In genomic region chr2:108194409-108195132, GRCh38 we compare ENCODE assay signal across 9 cellular contexts. TPM values are rescaled to one million over a fixed set of nuclear protein-coding genes. Genes with fewer than 3 reads are reported as not detected.
A peak's percentile ranks its signal among the peaks of the same experiment; 100 is the strongest.
DNase-seq lines count a peak whose midpoint lies in the region; ATAC-seq and TF ChIP-seq lines count a peak whose summit lies in the region.
"Had no signal": no experiment of that assay in that cellular context is flagged by ENCODE, and none has a peak within 500 bp of the region (broad histone marks: within the 10 kb centered on the region; RNA-seq: fewer than 3 reads in every experiment).

No MANE protein-coding gene starts in this region.

- no peaks in the 10 kb centered on the region for H3K4me1 Mint-ChIP-seq in glutamatergic neuron (ENCODE audit: low read depth, unreplicated experiment)

- H3K4me3 Mint-ChIP-seq in glutamatergic neuron (ENCODE audit: unreplicated experiment): no peak overlapping the region

- H3K27me3 Mint-ChIP-seq in glutamatergic neuron (ENCODE audit: unreplicated experiment): no peaks in the 10 kb centered on the region

- no peaks in the 10 kb centered on the region for H3K9me3 Mint-ChIP-seq in glutamatergic neuron (ENCODE audit: unreplicated experiment)

- no peak overlapping the region for H3K27ac ChIP-seq in 22Rv1

- no peaks in the 10 kb centered on the region for H3K36me3 Mint-ChIP-seq in glutamatergic neuron (ENCODE audit: unreplicated experiment)

- CTCF ChIA-PET in GM10248 (lab: Yijun Ruan, JAX): interaction anchor here (0.7 to 1.4 kb wide), 5 partner anchors 9 to 389 kb away, joined by 3 read pairs; no protein-coding TSS in a partner anchor

- DNase-seq in GM10248 (ENCODE audit: extremely low spot score) (no peak), SK-N-DZ (ENCODE audit: low spot score) (peak; percentile 34), glutamatergic neuron (no peak), KBM-7 (no peak), NCI-H187 (lab: John Stamatoyannopoulos, UW) (no peak), NCI-H2081 treated with DMSO at 0.1 percent for 48 hours (lab: John Stamatoyannopoulos, UW) (no peak)

- TF ChIP-seq CTCF in 22Rv1 (IDR thresholded peaks at IDR 0.05) (peak; percentile 69), GM10248 (IDR thresholded peaks at IDR 0.05; ENCODE audit: control extremely low read depth, extremely low read depth, low read depth, missing control alignments) (peak; percentile 27), glutamatergic neuron (IDR thresholded peaks at IDR 0.05; ENCODE audit: partially characterized antibody, unreplicated experiment) (peak; percentile 65)

- POLR2A ChIA-PET in GM10248 (lab: Yijun Ruan, JAX): no interaction called here

- in situ Hi-C loops in KBM-7 (cut with MboI; ENCODE audit: low pct_unique_long_range_greater_than_20kb, low sequenced_read_pairs): no loop called here

- H3K27ac Mint-ChIP-seq in glutamatergic neuron (ENCODE audit: unreplicated experiment): no peak overlapping the region

- ATAC-seq in GM21576 (IDR thresholded peaks at IDR 0.05; ENCODE audit: unreplicated experiment): no peak

RNA-seq across cellular contexts. Expression of gene SULT1C3, which starts 45.2 kb away (rescaled TPM):
- not detected in 2 replicates for polyA plus RNA-seq in SK-N-DZ (2014; cell fraction: cytosol; rRNA removed)
- not detected in 2 replicates for polyA plus RNA-seq in SK-N-DZ (2014; cell fraction: nucleus; rRNA removed)
- total RNA-seq in glutamatergic neuron (ENCODE audit: unreplicated experiment): not detected
- total RNA-seq: T-helper 1 cell treated with Interleukin-12 subunit alpha and Interleukin-12 subunit beta and Interleukin-4 antibody, amounts not matched to agents 30 ng/mL and 1 ng/mL, for 36 hours had no signal
